Comparison of ENCODE assay signal across 11 cellular contexts in genomic region chrX:115940348-115940747, GRCh38.
DNase-seq lines count a peak whose midpoint lies in the region; ATAC-seq and TF ChIP-seq lines count a peak whose summit lies in the region.
"Had no signal": no experiment of that assay in that cellular context is flagged by ENCODE, and none has a peak within 500 bp of the region (broad histone marks: within the 10 kb centered on the region; RNA-seq: fewer than 3 reads in every experiment).

No MANE protein-coding gene starts in this region.

- peak overlapping the region; percentile 38; the same call in 1 of the 2 replicates for H3K4me3 ChIP-seq in DOHH2 (ENCODE audit: low read length)
- H3K4me3 ChIP-seq in OCI-LY1 (ENCODE audit: low read depth, low read length, poor library complexity, severe bottlenecking) = no peak overlapping the region

- H3K27ac ChIP-seq in DOHH2 (ENCODE audit: low read depth, low read length) (peak overlapping the region; percentile 58), OCI-LY1 (ENCODE audit: low read depth, low read length, poor library complexity, severe bottlenecking) (peak overlapping the region; percentile 89)

- peak overlapping the region; percentile 56; the same call in 1 of the 2 replicates for H3K9ac ChIP-seq in OCI-LY1 (ENCODE audit: low read length)

- no peak overlapping the region for H2AFZ ChIP-seq in OCI-LY1 (ENCODE audit: low read length)

- H3K9me2 ChIP-seq in DOHH2 (replicated peaks; ENCODE audit: control insufficient read depth, low read length) (no peaks in the 10 kb centered on the region), OCI-LY1 (ENCODE audit: low read depth, low read length) (no peaks in the 10 kb centered on the region)

- TF ChIP-seq CTCF in DOHH2 (IDR thresholded peaks at IDR 0.05; ENCODE audit: low read depth, low read length, poor library complexity, severe bottlenecking) (no peak), OCI-LY1 (IDR thresholded peaks at IDR 0.05; ENCODE audit: low read length) (no peak)

- H3K4me1 ChIP-seq in DOHH2 (ENCODE audit: control insufficient read depth, low read length) = peaks cover 25% of the 10 kb centered on the region
- H3K4me1 ChIP-seq in OCI-LY1 (ENCODE audit: insufficient read depth, low read length, severe bottlenecking) = peaks cover 37% of the 10 kb centered on the region
- H3K4me1 ChIP-seq: BE2C had no signal

- H3K4me2 ChIP-seq in DOHH2 (ENCODE audit: low read length) = peak overlapping the region; percentile 54; the same call in 1 of the 2 replicates
- H3K4me2 ChIP-seq in OCI-LY1 (ENCODE audit: low read length) = peak overlapping the region; percentile 63

- ATAC-seq in GM19397 (IDR thresholded peaks at IDR 0.05; ENCODE audit: unreplicated experiment) (peak; percentile 27), HG03045 (IDR thresholded peaks at IDR 0.05; ENCODE audit: unreplicated experiment) (peak; percentile 29), HG03097 (IDR thresholded peaks at IDR 0.05; ENCODE audit: low FRiP score, unreplicated experiment) (no peak)

- H4K20me1 ChIP-seq in DOHH2 (ENCODE audit: control insufficient read depth, insufficient read depth, low read depth, low read length) (no peaks in the 10 kb centered on the region), OCI-LY1 (ENCODE audit: insufficient read depth, low read length) (no peaks in the 10 kb centered on the region)

- H3K9me3 ChIP-seq in DOHH2 (ENCODE audit: control insufficient read depth, insufficient read depth, low read length) (no peaks in the 10 kb centered on the region), OCI-LY1 (ENCODE audit: low read length) (no peaks in the 10 kb centered on the region)
- H3K9me3 ChIP-seq: BE2C had no signal

- H3K36me3 ChIP-seq in DOHH2 (ENCODE audit: control insufficient read depth, low read length) = no peaks in the 10 kb centered on the region
- H3K36me3 ChIP-seq in OCI-LY1 (ENCODE audit: insufficient read depth, low read length) = no peaks in the 10 kb centered on the region
- H3K36me3 ChIP-seq: BE2C had no signal

- DNase-seq in head of caudate nucleus (no peak), NCI-H1694 (lab: John Stamatoyannopoulos, UW) (no peak), hepatic stellate cell (ENCODE audit: low spot score) (no peak)
- DNase-seq: activated gamma-delta T cell, dermis blood vessel endothelial cell had no signal

- intact Hi-C loops in head of caudate nucleus (cut with DNase I) = no loop called here

- H3F3A ChIP-seq in DOHH2 (ENCODE audit: control insufficient read depth, insufficient read depth) (no peaks in the 10 kb centered on the region), OCI-LY1 (ENCODE audit: insufficient read depth, low read length) (no peaks in the 10 kb centered on the region)

- H3K27me3 ChIP-seq in DOHH2 (ENCODE audit: control insufficient read depth, low read length) = no peaks in the 10 kb centered on the region
- no peaks in the 10 kb centered on the region for H3K27me3 ChIP-seq in OCI-LY1 (ENCODE audit: insufficient read depth, low read length)
- H3K27me3 ChIP-seq: BE2C had no signal

- H3K79me2 ChIP-seq in DOHH2 (ENCODE audit: control insufficient read depth, low read length) (no peaks in the 10 kb centered on the region), OCI-LY1 (ENCODE audit: insufficient read depth, low read length) (no peaks in the 10 kb centered on the region)
